Comparison of ENCODE assay signal across 1 cellular context in the genomic region with DNA sequence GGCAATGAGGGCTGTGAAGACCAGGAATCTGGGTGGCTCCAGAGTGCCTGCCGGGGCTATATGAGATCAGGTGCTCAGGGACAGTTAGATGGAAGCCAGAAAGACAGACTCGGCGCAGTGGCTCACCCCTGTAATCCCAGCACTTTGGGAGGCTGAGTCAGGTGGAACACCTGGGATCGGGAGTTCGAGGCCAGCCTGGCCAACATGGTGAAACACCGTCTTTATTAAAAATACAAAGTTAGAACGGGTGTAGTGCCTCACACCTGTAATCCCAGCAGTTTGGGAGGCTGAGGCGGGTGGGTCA.
TF ChIP-seq lines count a peak whose summit lies in the region.

No MANE protein-coding gene starts in this region.

TF ChIP-seq in GM12878, 131 proteins besides CTCF, POLR2A, EP300 and RAD21:
- no peak for TF ChIP-seq RAD51 (IDR thresholded peaks at IDR 0.05)
- no peak for TF ChIP-seq EGR1 (IDR thresholded peaks at IDR 0.05; ENCODE audit: borderline replicate concordance in 1 of 2, low read depth in 2 of 2, low read length in 2 of 2)
